In the genomic region with DNA sequence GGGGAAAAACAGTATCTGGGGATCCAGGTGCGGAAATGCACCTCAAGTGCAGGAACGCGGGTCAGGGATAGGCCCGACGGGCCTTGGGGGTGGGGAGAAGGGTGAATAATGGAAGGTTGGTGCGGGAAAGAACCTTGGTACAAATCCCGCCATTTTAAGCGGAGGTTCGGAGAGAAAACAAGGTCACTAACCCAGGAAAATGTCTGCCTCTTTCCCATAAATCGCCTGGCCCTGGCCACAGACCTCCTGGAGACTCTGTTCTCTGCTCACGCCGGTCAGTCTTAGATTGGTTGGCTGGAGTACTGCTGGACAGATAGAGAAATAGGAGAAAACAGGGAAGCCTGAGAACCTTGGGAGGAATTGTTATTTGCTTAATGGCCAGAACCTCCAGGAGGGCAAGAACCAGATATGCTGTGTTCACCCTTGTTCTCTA, we compare ENCODE assay signal across 8 cellular contexts. TPM values are rescaled to one million over a fixed set of nuclear protein-coding genes. Genes with fewer than 3 reads are reported as not detected.
DNase-seq lines count a peak whose midpoint lies in the region; ATAC-seq, FAIRE-seq and TF ChIP-seq lines count a peak whose summit lies in the region.

No MANE protein-coding gene starts in this region.

- peaks cover 5% of the 10 kb centered on the region for H3K36me3 Mint-ChIP-seq in activated naive CD8-positive, alpha-beta T cell treated with anti-CD3 and anti-CD28 coated beads, Interleukin-2, amount 50 U/mL, for 24 hours (ENCODE audit: low read depth)
- H3K36me3 Mint-ChIP-seq in stimulated activated naive B cell treated with anti-CD40 and anti-IgM and Interleukin-4, amounts not matched to agents 10 μg/mL and 1 μg/mL and 100 μg/mL, for 72 hours: no peaks in the 10 kb centered on the region

- FAIRE-seq in RCC 7860 (lab: Jason Lieb, UNC) (no peak), HTR-8/SVneo (lab: Jason Lieb, UNC) (no peak)

- DNase-seq in cardiac muscle cell (ENCODE audit: low read depth in 1 of 2, low spot score in 1 of 2) (peak in 1 of 2 donors; percentile 70), Right ventricle myocardium inferior (ENCODE audit: missing footprints) (no peak), iPS-NIHi11 (ENCODE audit: low spot score) (peak; percentile 8), MV-4-11 (lab: John Stamatoyannopoulos, UW) (no peak), RCC 7860 (ENCODE audit: low spot score) (no peak), HTR-8/SVneo (ENCODE audit: insufficient read length, low spot score) (no peak)
- DNase-seq in activated naive CD8-positive, alpha-beta T cell treated with anti-CD3 and anti-CD28 coated beads, Interleukin-2, amount 50 U/mL, for 24 hours: no peak
- DNase-seq in stimulated activated naive B cell treated with anti-CD40 and anti-IgM and Interleukin-4, amounts not matched to agents 10 μg/mL and 1 μg/mL and 100 μg/mL, for 72 hours: no peak

- no peak for ATAC-seq in Right ventricle myocardium inferior
- no peak for ATAC-seq in activated naive CD8-positive, alpha-beta T cell treated with anti-CD3 and anti-CD28 coated beads, Interleukin-2, amount 50 U/mL, for 24 hours
- no peak for ATAC-seq in stimulated activated naive B cell treated with anti-CD40 and anti-IgM and Interleukin-4, amounts not matched to agents 10 μg/mL and 1 μg/mL and 100 μg/mL, for 72 hours (replicated peaks)

- peak overlapping the region; percentile 98 for H3K27ac ChIP-seq in cardiac muscle cell

- no peaks in the 10 kb centered on the region for H3K27me3 ChIP-seq in cardiac muscle cell

- H3K4me3 ChIP-seq in cardiac muscle cell: no peak overlapping the region

- H3K9me3 Mint-ChIP-seq in activated naive CD8-positive, alpha-beta T cell treated with anti-CD3 and anti-CD28 coated beads, Interleukin-2, amount 50 U/mL, for 24 hours: no peaks in the 10 kb centered on the region
- H3K9me3 Mint-ChIP-seq in stimulated activated naive B cell treated with anti-CD40 and anti-IgM and Interleukin-4, amounts not matched to agents 10 μg/mL and 1 μg/mL and 100 μg/mL, for 72 hours: no peaks in the 10 kb centered on the region

- no peaks in the 10 kb centered on the region for H3K9me3 ChIP-seq in cardiac muscle cell (ENCODE audit: low read depth)

- intact Hi-C loops in Right ventricle myocardium inferior (cut with DNase I): loop anchor here (10.0 kb wide), 1 partner anchor 511 kb away; no protein-coding TSS in a partner anchor

- H3K4me1 Mint-ChIP-seq in activated naive CD8-positive, alpha-beta T cell treated with anti-CD3 and anti-CD28 coated beads, Interleukin-2, amount 50 U/mL, for 24 hours: peaks cover 83% of the 10 kb centered on the region
- peaks cover 12 to 50% of the 10 kb centered on the region in 2 donors for H3K4me1 Mint-ChIP-seq in stimulated activated naive B cell treated with anti-CD40 and anti-IgM and Interleukin-4, amounts not matched to agents 10 μg/mL and 1 μg/mL and 100 μg/mL, for 72 hours

- H3K27ac Mint-ChIP-seq in activated naive CD8-positive, alpha-beta T cell treated with anti-CD3 and anti-CD28 coated beads, Interleukin-2, amount 50 U/mL, for 24 hours: peak overlapping the region; percentile 96
- peak overlapping the region; percentile 98 for H3K27ac Mint-ChIP-seq in stimulated activated naive B cell treated with anti-CD40 and anti-IgM and Interleukin-4, amounts not matched to agents 10 μg/mL and 1 μg/mL and 100 μg/mL, for 72 hours

- H3K27me3 Mint-ChIP-seq in activated naive CD8-positive, alpha-beta T cell treated with anti-CD3 and anti-CD28 coated beads, Interleukin-2, amount 50 U/mL, for 24 hours: no peaks in the 10 kb centered on the region
- H3K27me3 Mint-ChIP-seq in stimulated activated naive B cell treated with anti-CD40 and anti-IgM and Interleukin-4, amounts not matched to agents 10 μg/mL and 1 μg/mL and 100 μg/mL, for 72 hours: no peaks in the 10 kb centered on the region

- peaks cover 31% of the 10 kb centered on the region for H3K4me1 ChIP-seq in cardiac muscle cell (ENCODE audit: low read depth)

- H3K4me3 Mint-ChIP-seq in activated naive CD8-positive, alpha-beta T cell treated with anti-CD3 and anti-CD28 coated beads, Interleukin-2, amount 50 U/mL, for 24 hours: peak overlapping the region; percentile 87
- peak overlapping the region; percentile 93 to 96 for H3K4me3 Mint-ChIP-seq in stimulated activated naive B cell treated with anti-CD40 and anti-IgM and Interleukin-4, amounts not matched to agents 10 μg/mL and 1 μg/mL and 100 μg/mL, for 72 hours

- no peak for TF ChIP-seq CTCF in cardiac muscle cell (IDR thresholded peaks at IDR 0.05; ENCODE audit: low read depth, low read length)

- H3K36me3 ChIP-seq in cardiac muscle cell: no peaks in the 10 kb centered on the region

RNA-seq across cellular contexts. Expression of gene FBXL5, which starts 0.9 kb away (rescaled TPM):
- total RNA-seq in cardiac muscle cell (55.6 and 66.3 TPM in 2 replicates), Right ventricle myocardium inferior (93.9 TPM)
- 39.0 and 96.5 TPM in 2 replicates for polyA plus RNA-seq in cardiac muscle cell

RNA-seq across cellular contexts. Expression of gene FAM200B, which starts 25.6 kb away (rescaled TPM):
- total RNA-seq in cardiac muscle cell (35.9 and 38.2 TPM in 2 replicates), Right ventricle myocardium inferior (25.2 TPM)
- polyA plus RNA-seq in cardiac muscle cell: 57.4 and 65.9 TPM in 2 replicates

RNA-seq across cellular contexts. Expression of gene BST1, which starts 46.8 kb away (rescaled TPM):
- total RNA-seq in cardiac muscle cell: 0.09 and 0.60 TPM in 2 replicates
- 0.24 and 0.35 TPM in 2 replicates for polyA plus RNA-seq in cardiac muscle cell
- total RNA-seq in Right ventricle myocardium inferior: 3.8 TPM
